ENCODE assay signal across 7 cellular contexts in genomic region chr7:125490167-125490566, GRCh38.
"Had no signal": no experiment of that assay in that cellular context is flagged by ENCODE, and none has a peak within 500 bp of the region (broad histone marks: within the 10 kb centered on the region; RNA-seq: fewer than 3 reads in every experiment).

No MANE protein-coding gene starts in this region.

- FAIRE-seq: G401.6, GM12891, GM12892, GM18507, GM19239 had no signal

- DNase-seq: GDM1, GF-D8 had no signal
